In the genomic region with DNA sequence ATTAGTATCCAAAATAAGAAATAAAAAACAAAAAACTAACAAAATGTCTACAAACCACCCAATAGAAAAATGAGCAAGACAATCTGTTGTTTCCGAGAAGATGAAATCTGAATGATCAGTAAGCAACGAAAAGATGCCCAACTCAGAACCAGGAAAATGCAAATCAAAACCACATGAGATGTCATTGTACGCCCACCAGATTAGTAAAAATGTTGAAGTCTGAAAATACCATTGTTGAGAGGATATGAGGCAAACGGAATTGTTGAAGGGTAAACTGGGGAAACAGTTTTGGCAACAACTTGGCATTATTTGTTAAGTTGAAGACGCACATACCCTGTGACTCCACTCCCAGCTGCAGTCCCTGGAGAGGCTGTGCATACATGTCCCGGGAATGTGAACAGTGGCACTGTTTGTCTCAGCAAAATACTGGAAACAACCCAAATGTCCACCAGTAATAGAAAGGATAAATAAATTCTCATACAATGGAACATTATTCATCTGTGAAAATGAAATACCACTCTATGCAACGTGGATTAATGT, we compare ENCODE assay signal across 10 cellular contexts. TPM values are rescaled to one million over a fixed set of nuclear protein-coding genes. Genes with fewer than 3 reads are reported as not detected.
DNase-seq lines count a peak whose midpoint lies in the region; ATAC-seq and TF ChIP-seq lines count a peak whose summit lies in the region.
"Had no signal": no experiment of that assay in that cellular context is flagged by ENCODE, and none has a peak within 500 bp of the region (broad histone marks: within the 10 kb centered on the region; RNA-seq: fewer than 3 reads in every experiment).

No MANE protein-coding gene starts in this region.

- 47 to 50% methylated on average over 7 of the region's 7 CpGs for WGBS in body of pancreas, 2 donors

- H3K36me3 ChIP-seq in subcutaneous abdominal adipose tissue (ENCODE audit: control insufficient read depth in 5 of 5, insufficient read depth in 5 of 5, low read length in 5 of 5) (peaks cover 0 to 13% (median 12%) of the 10 kb centered on the region in 5 donors), body of pancreas (replicated peaks in 1 of 2; ENCODE audit: insufficient read depth in 1 of 2, low read depth in 2 of 2) (no peaks in the 10 kb centered on the region)

- no peaks in the 10 kb centered on the region for H3K9me3 ChIP-seq in subcutaneous abdominal adipose tissue (ENCODE audit: control insufficient read depth in 5 of 5, low read length in 5 of 5)
- H3K9me3 ChIP-seq in body of pancreas: no peaks in the 10 kb centered on the region

- H3K36me3 Mint-ChIP-seq in activated naive CD4-positive, alpha-beta T cell treated with anti-CD3 and anti-CD28 coated beads, Interleukin-2, amount 50 U/mL, for 72 hours: peaks cover 21 to 40% of the 10 kb centered on the region in 2 donors

- H3K27ac ChIP-seq in subcutaneous abdominal adipose tissue (ENCODE audit: low read depth, low read length) (peak overlapping the region; percentile 87), body of pancreas (peak overlapping the region in 2 of 4 donors; percentile 57 to 69)
- H3K27ac ChIP-seq: A549 had no signal

- peak overlapping the region; percentile 99 to 100 for H3K27ac Mint-ChIP-seq in activated naive CD4-positive, alpha-beta T cell treated with anti-CD3 and anti-CD28 coated beads, Interleukin-2, amount 50 U/mL, for 72 hours

- ATAC-seq in activated naive CD4-positive, alpha-beta T cell treated with anti-CD3 and anti-CD28 coated beads, Interleukin-2, amount 50 U/mL, for 72 hours: peak; percentile 12 to 43
- peak; percentile 49 for ATAC-seq in left ventricle myocardium superior
- ATAC-seq in body of pancreas: no peak
- ATAC-seq: A549 had no signal

- intact Hi-C loops in left ventricle myocardium superior (cut with micrococcal nuclease): no loop called here
- intact Hi-C loops in body of pancreas (cut with DNase I): no loop called here

- H3K4me3 ChIP-seq in subcutaneous abdominal adipose tissue (ENCODE audit: low read depth in 1 of 5, low read length in 5 of 5): peak overlapping the region in 1 of 5 donors; percentile 6
- H3K4me3 ChIP-seq in body of pancreas: no peak overlapping the region
- H3K4me3 ChIP-seq: A549 had no signal

- H3K27me3 ChIP-seq in subcutaneous abdominal adipose tissue (ENCODE audit: control insufficient read depth in 5 of 5, insufficient read depth in 4 of 5, low read length in 5 of 5) (no peaks in the 10 kb centered on the region), body of pancreas (no peaks in the 10 kb centered on the region)

- no peak for TF ChIP-seq CTCF in body of pancreas (IDR thresholded peaks at IDR 0.05)

- peak overlapping the region in 2 of 5 donors; percentile 54 to 84 for H3K9ac ChIP-seq in subcutaneous abdominal adipose tissue (ENCODE audit: low read length in 5 of 5)

- DNase-seq in activated CD4-positive, alpha-beta T cell treated with anti-CD3 and anti-CD28 coated beads for 4 hours: peak; percentile 34 to 39
- no peak for DNase-seq in activated CD4-positive, alpha-beta T cell treated with anti-CD3 and anti-CD28 coated beads, Interleukin-2, amount 50 U/mL, for 1 hour
- DNase-seq in activated naive CD4-positive, alpha-beta T cell treated with anti-CD3 and anti-CD28 coated beads, Interleukin-2, amount 50 U/mL, for 72 hours (ENCODE audit: low spot score in 2 of 2): no peak
- DNase-seq in left ventricle myocardium superior (no peak), cerebellum (ENCODE audit: low spot score) (no peak), body of pancreas (no peak), NCI-H526 treated with DMSO at 0.1 percent for 48 hours (lab: John Stamatoyannopoulos, UW) (no peak)
- DNase-seq: activated gamma-delta T cell had no signal

- no peak for TF ChIP-seq POLR2A in body of pancreas (IDR thresholded peaks at IDR 0.05)

- H3K4me1 ChIP-seq in subcutaneous abdominal adipose tissue (ENCODE audit: control insufficient read depth in 5 of 5, insufficient read depth in 5 of 5, low read length in 5 of 5): peaks cover 7 to 29% (median 20%) of the 10 kb centered on the region in 5 donors
- H3K4me1 ChIP-seq in body of pancreas: peaks cover 17% of the 10 kb centered on the region

- H3K9me3 Mint-ChIP-seq in activated naive CD4-positive, alpha-beta T cell treated with anti-CD3 and anti-CD28 coated beads, Interleukin-2, amount 50 U/mL, for 72 hours: no peaks in the 10 kb centered on the region

RNA-seq across cellular contexts. Expression of gene ZBTB17, which starts 10.6 kb away (rescaled TPM):
- total RNA-seq in activated naive CD4-positive, alpha-beta T cell treated with anti-CD3 and anti-CD28 coated beads, Interleukin-2, amount 50 U/mL, for 72 hours: 10 to 100 TPM; 44.7 to 54.9 TPM
- 27.3 TPM for total RNA-seq in left ventricle myocardium superior
- 30.9 TPM for total RNA-seq in cerebellum
- total RNA-seq in body of pancreas: 10 to 100 TPM; 28.8 to 73.2 TPM

RNA-seq across cellular contexts. Expression of gene SRARP, which starts 38.7 kb away (rescaled TPM):
- not detected for total RNA-seq in activated naive CD4-positive, alpha-beta T cell treated with anti-CD3 and anti-CD28 coated beads, Interleukin-2, amount 50 U/mL, for 72 hours
- total RNA-seq in left ventricle myocardium superior: 0.84 TPM
- 0.82 TPM for total RNA-seq in cerebellum
- total RNA-seq in body of pancreas: not detected

RNA-seq across cellular contexts. Expression of gene HSPB7, which starts 52.5 kb away (rescaled TPM):
- not detected for total RNA-seq in activated naive CD4-positive, alpha-beta T cell treated with anti-CD3 and anti-CD28 coated beads, Interleukin-2, amount 50 U/mL, for 72 hours
- total RNA-seq in left ventricle myocardium superior: 3,996 TPM
- 0.36 TPM for total RNA-seq in cerebellum
- 10 to 100 TPM in 1 of 2 donors, 1 to 10 TPM in 1; 5.7 to 39.9 TPM for total RNA-seq in body of pancreas

RNA-seq across cellular contexts. Expression of gene CLCNKA, which starts 56.5 kb away (rescaled TPM):
- total RNA-seq in activated naive CD4-positive, alpha-beta T cell treated with anti-CD3 and anti-CD28 coated beads, Interleukin-2, amount 50 U/mL, for 72 hours: under 1 TPM in 1 of 2 donors, not detected in 1; 0.37 TPM
- total RNA-seq in left ventricle myocardium superior (0.15 TPM), cerebellum (not detected), body of pancreas (1 to 10 TPM; 2.1 to 4.0 TPM)

Comparison
In these comparisons a context has a peak if more than half of its experiments do, and no peak if none do; other contexts are left out.
1. DNase-seq: peak in activated CD4-positive, alpha-beta T cell treated with anti-CD3 and anti-CD28 coated beads for 4 hours (2 of 2); none in activated CD4-positive, alpha-beta T cell treated with anti-CD3 and anti-CD28 coated beads, Interleukin-2, amount 50 U/mL, for 1 hour (single experiment), activated naive CD4-positive, alpha-beta T cell treated with anti-CD3 and anti-CD28 coated beads, Interleukin-2, amount 50 U/mL, for 72 hours (0 of 2), left ventricle myocardium superior (single experiment), cerebellum (single experiment), body of pancreas (0 of 4) and NCI-H526 treated with DMSO at 0.1 percent for 48 hours (single experiment).
2. RNA of gene HSPB7, which starts 52.5 kb away (total RNA-seq): 3,996 TPM in left ventricle myocardium superior (single experiment); 5.7 to 39.9 TPM in body of pancreas, 0.36 TPM in cerebellum (single experiment) and not detected in activated naive CD4-positive, alpha-beta T cell treated with anti-CD3 and anti-CD28 coated beads, Interleukin-2, amount 50 U/mL, for 72 hours; every median in the first group is over 10 times any median in the second.